ENCODE assay signal across 9 cellular contexts in the genomic region with DNA sequence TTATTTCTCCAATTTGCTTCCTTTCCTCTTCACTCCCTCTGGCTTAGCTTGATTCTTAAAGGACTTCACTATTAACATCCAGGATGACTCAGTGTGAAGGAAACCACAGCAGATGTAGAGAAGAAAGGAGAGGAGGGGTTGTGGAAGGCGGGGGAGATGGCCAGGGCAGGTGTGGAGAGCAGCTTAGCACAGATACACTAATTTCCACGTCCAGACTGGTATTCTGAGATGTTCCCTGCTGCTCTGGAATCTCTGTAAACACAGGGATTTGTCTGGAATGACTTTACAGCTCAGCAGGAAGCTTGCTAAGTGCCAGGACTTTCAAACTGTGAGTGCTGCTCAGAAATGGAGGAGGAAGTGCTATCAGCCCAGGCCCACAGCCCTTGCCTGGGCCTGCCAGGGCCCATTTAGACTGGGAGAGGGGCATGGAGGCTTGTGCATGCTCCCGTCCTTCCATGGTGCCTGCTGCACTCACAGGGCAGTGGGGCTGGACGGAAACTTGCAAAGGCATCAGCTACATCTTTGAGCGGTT.
DNase-seq lines count a peak whose midpoint lies in the region; ATAC-seq, FAIRE-seq and TF ChIP-seq lines count a peak whose summit lies in the region.
"Had no signal": no experiment of that assay in that cellular context is flagged by ENCODE, and none has a peak within 500 bp of the region (broad histone marks: within the 10 kb centered on the region; RNA-seq: fewer than 3 reads in every experiment).

No MANE protein-coding gene starts in this region.

- no peak overlapping the region for H3K27ac Mint-ChIP-seq in HFFc6
- no peak overlapping the region for H3K27ac Mint-ChIP-seq in activated naive CD8-positive, alpha-beta T cell treated with anti-CD3 and anti-CD28 coated beads for 36 hours

- no peak for TF ChIP-seq POLR2A in A549 (IDR thresholded peaks at IDR 0.05; ENCODE audit: low read length)

- DNase-seq in A549 (ENCODE audit: low read depth in 1 of 2, low spot score in 1 of 2) (peak; percentile 6 to 40), HFFc6 (peak; percentile 15), SK-N-MC (ENCODE audit: low read depth, low spot score) (no peak), iPS DF 4.7 (ENCODE audit: extremely low read depth, low spot score) (peak; percentile 99), GF-D8 (lab: John Stamatoyannopoulos, UW) (no peak), DMS153 (lab: John Stamatoyannopoulos, UW) (no peak)
- DNase-seq in activated naive CD8-positive, alpha-beta T cell treated with anti-CD3 and anti-CD28 coated beads for 36 hours, result no peak
- DNase-seq: effector CD4-positive, alpha-beta T cell had no signal

- peaks cover 14% of the 10 kb centered on the region; the same call in 1 of the 2 replicates for H3K27me3 Mint-ChIP-seq in HFFc6 (ENCODE audit: insufficient read depth)
- H3K27me3 Mint-ChIP-seq in activated naive CD8-positive, alpha-beta T cell treated with anti-CD3 and anti-CD28 coated beads for 36 hours, result no peaks in the 10 kb centered on the region

- FAIRE-seq in A549 (lab: Jason Lieb, UNC), result no peak

- TF ChIP-seq CTCF in A549 (IDR thresholded peaks at IDR 0.05), result no peak
- TF ChIP-seq CTCF in HFFc6 (IDR thresholded peaks at IDR 0.05), result no peak

- no peaks in the 10 kb centered on the region for H3K9me3 ChIP-seq in A549
- no peaks in the 10 kb centered on the region for H3K9me3 ChIP-seq in SK-N-MC (ENCODE audit: low read depth, low read length)

- H3K4me3 ChIP-seq in A549 (no peak overlapping the region), SK-N-MC (peak overlapping the region; percentile 6; the same call in 1 of the 2 replicates)

- no peaks in the 10 kb centered on the region for H3K36me3 ChIP-seq in SK-N-MC (ENCODE audit: insufficient read depth, low read length)

- H3K4me2 ChIP-seq in A549, result peak overlapping the region; percentile 29

- CTCF ChIA-PET in A549 (lab: Yijun Ruan, JAX), result interaction anchor here (0.8 kb wide), 2 partner anchors 11 to 60 kb away, joined by 3 read pairs; no protein-coding TSS in a partner anchor

- H3K4me1 Mint-ChIP-seq in HFFc6 (ENCODE audit: low read depth), result peaks cover 11% of the 10 kb centered on the region
- H3K4me1 Mint-ChIP-seq in activated naive CD8-positive, alpha-beta T cell treated with anti-CD3 and anti-CD28 coated beads for 36 hours, result peaks cover 3% of the 10 kb centered on the region

- H3K4me3 Mint-ChIP-seq in HFFc6, result no peak overlapping the region
- H3K4me3 Mint-ChIP-seq in activated naive CD8-positive, alpha-beta T cell treated with anti-CD3 and anti-CD28 coated beads for 36 hours, result no peak overlapping the region

- H3K4me1 ChIP-seq in A549, result peaks cover 13% of the 10 kb centered on the region; the same call in 2 of the 3 replicates

- WGBS in A549 (ENCODE audit: missing lambda C conversion rate), result 59% methylated on average over 5 of the region's 5 CpGs

- no peaks in the 10 kb centered on the region; the same call in 1 of the 2 replicates for H3K9me3 Mint-ChIP-seq in HFFc6
- H3K9me3 Mint-ChIP-seq in activated naive CD8-positive, alpha-beta T cell treated with anti-CD3 and anti-CD28 coated beads for 36 hours, result no peaks in the 10 kb centered on the region

- H3K9ac ChIP-seq in SK-N-MC (ENCODE audit: insufficient read length), result no peak overlapping the region

- ATAC-seq in A549, result peak; percentile 62 to 67; a peak in 5 of 6 replicates
- ATAC-seq in GM18861 (IDR thresholded peaks at IDR 0.05; ENCODE audit: unreplicated experiment), result no peak

- no peaks in the 10 kb centered on the region; the same call in 1 of the 2 replicates for H3K36me3 Mint-ChIP-seq in HFFc6 (ENCODE audit: low read depth)
- H3K36me3 Mint-ChIP-seq in activated naive CD8-positive, alpha-beta T cell treated with anti-CD3 and anti-CD28 coated beads for 36 hours, result peaks cover 2% of the 10 kb centered on the region

- no peak for TF ChIP-seq EP300 in A549 (IDR thresholded peaks at IDR 0.05)

- TF ChIP-seq RAD21 in A549 (conservative IDR thresholded peaks at IDR 0.05 in 1 of 2, IDR thresholded peaks at IDR 0.05 in 1 of 2), result no peak

- POLR2A ChIA-PET in A549 (lab: Yijun Ruan, JAX), result no interaction called here

- H3K27ac ChIP-seq in A549 (peak overlapping the region in 1 of 2 experiments; percentile 45; a peak in 2 of 6 replicates), SK-N-MC (peak overlapping the region; percentile 27; the same call in 1 of the 2 replicates)

TF ChIP-seq in A549, 52 proteins besides CTCF, POLR2A, EP300 and RAD21:
- no peak for TF ChIP-seq HOXB5 (CRISPR knock-in tag; IDR thresholded peaks at IDR 0.05)
- TF ChIP-seq, protein P1, sequence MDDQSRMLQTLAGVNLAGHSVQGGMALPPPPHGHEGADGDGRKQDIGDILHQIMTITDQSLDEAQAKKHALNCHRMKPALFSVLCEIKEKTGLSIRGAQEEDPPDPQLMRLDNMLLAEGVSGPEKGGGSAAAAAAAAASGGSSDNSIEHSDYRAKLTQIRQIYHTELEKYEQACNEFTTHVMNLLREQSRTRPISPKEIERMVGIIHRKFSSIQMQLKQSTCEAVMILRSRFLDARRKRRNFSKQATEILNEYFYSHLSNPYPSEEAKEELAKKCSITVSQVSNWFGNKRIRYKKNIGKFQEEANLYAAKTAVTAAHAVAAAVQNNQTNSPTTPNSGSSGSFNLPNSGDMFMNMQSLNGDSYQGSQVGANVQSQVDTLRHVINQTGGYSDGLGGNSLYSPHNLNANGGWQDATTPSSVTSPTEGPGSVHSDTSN (IDR thresholded peaks at IDR 0.05), result no peak
- TF ChIP-seq ZSCAN20 (CRISPR knock-in tag; IDR thresholded peaks at IDR 0.05), result no peak
- no peak for TF ChIP-seq CBX8 (IDR thresholded peaks at IDR 0.05)
- no peak for TF ChIP-seq NFE2L2 (conservative IDR thresholded peaks at IDR 0.05; ENCODE audit: low read length)
- no peak for TF ChIP-seq KDM1A (IDR thresholded peaks at IDR 0.05; ENCODE audit: low read depth)
- no peak for TF ChIP-seq MAZ (IDR thresholded peaks at IDR 0.05; ENCODE audit: borderline replicate concordance, low read depth, low read length)
- no peak for TF ChIP-seq HOXA7 (CRISPR knock-in tag; IDR thresholded peaks at IDR 0.05)
- TF ChIP-seq NR3C1 (IDR thresholded peaks at IDR 0.05), result no peak
- no peak for TF ChIP-seq HOXB13 (CRISPR knock-in tag; IDR thresholded peaks at IDR 0.05; ENCODE audit: low read depth)
- TF ChIP-seq RNF2 (IDR thresholded peaks at IDR 0.05; ENCODE audit: borderline replicate concordance, low read depth), result no peak
- TF ChIP-seq, protein P2, sequence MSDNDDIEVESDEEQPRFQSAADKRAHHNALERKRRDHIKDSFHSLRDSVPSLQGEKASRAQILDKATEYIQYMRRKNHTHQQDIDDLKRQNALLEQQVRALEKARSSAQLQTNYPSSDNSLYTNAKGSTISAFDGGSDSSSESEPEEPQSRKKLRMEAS (IDR thresholded peaks at IDR 0.05), result no peak
- TF ChIP-seq, protein P3, sequence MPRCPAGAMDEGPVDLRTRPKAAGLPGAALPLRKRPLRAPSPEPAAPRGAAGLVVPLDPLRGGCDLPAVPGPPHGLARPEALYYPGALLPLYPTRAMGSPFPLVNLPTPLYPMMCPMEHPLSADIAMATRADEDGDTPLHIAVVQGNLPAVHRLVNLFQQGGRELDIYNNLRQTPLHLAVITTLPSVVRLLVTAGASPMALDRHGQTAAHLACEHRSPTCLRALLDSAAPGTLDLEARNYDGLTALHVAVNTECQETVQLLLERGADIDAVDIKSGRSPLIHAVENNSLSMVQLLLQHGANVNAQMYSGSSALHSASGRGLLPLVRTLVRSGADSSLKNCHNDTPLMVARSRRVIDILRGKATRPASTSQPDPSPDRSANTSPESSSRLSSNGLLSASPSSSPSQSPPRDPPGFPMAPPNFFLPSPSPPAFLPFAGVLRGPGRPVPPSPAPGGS (IDR thresholded peaks at IDR 0.05), result no peak
- no peak for TF ChIP-seq GATA3 (IDR thresholded peaks at IDR 0.05; ENCODE audit: borderline replicate concordance)
- no peak for TF ChIP-seq CHD2 (IDR thresholded peaks at IDR 0.05; ENCODE audit: low read length, partially characterized antibody)

Comparison
In these comparisons a context has a peak if more than half of its experiments do, and no peak if none do; other contexts are left out.
1. DNase-seq: peak in A549 (2 of 2), HFFc6 (single experiment) and iPS DF 4.7 (single experiment); none in SK-N-MC (single experiment), GF-D8 (single experiment), DMS153 (single experiment) and activated naive CD8-positive, alpha-beta T cell treated with anti-CD3 and anti-CD28 coated beads for 36 hours (single experiment).